33 cellular contexts compared by ENCODE assay signal in the genomic region with DNA sequence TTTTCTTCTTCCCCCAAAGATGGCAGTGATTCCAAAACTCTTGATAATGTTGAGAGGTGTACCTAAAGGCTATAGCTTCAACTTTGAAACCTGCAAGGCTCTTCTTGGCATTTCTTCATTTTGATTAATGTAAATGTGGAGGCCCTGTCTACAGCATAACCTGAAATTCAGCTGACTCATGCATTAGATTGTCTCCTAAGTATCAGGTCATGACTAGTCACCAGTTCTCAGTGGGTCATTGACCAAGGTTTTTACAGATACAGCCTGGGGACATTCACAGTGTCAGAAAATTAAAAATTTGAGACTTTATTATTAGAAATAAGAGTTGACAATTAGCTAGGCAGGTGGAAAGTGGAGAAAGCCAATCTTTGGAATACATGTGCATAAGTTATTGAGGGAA. TPM values are rescaled to one million over a fixed set of nuclear protein-coding genes. Genes with fewer than 3 reads are reported as not detected.
"Had no signal": no experiment of that assay in that cellular context is flagged by ENCODE, and none has a peak within 500 bp of the region (broad histone marks: within the 10 kb centered on the region; RNA-seq: fewer than 3 reads in every experiment).

No MANE protein-coding gene starts in this region.

- FAIRE-seq: astrocyte had no signal

- H3K36me3 Mint-ChIP-seq: activated CD4-positive, alpha-beta memory T cell treated with anti-CD3 and anti-CD28 coated beads for 36 hours; activated naive CD4-positive, alpha-beta T cell treated with anti-CD3 and anti-CD28 coated beads, Interleukin-2, amount 50 U/mL, for 72 hours had no signal

- H3K9me3 ChIP-seq: adrenal gland, body of pancreas had no signal

- H3K36me3 ChIP-seq: adrenal gland had no signal

- H3K9me3 Mint-ChIP-seq: activated B cell treated with CpG ODN at 0.5 μM for 24 hours; activated CD4-positive, alpha-beta memory T cell treated with anti-CD3 and anti-CD28 coated beads for 36 hours; activated naive CD4-positive, alpha-beta T cell treated with anti-CD3 and anti-CD28 coated beads for 36 hours; activated T-cell treated with anti-CD3 and anti-CD28 coated beads, Interleukin-2, amount 50 U/mL, for 4 hours; activated T-helper 1 cell treated with anti-CD3 and anti-CD28 coated beads, Interleukin-12 subunit alpha, Interleukin-12 subunit beta, Interleukin-2, Interleukin-4 antibody, amounts not matched to agents 30 ng/mL and 10 ng/mL and 1 ng/mL, durations not matched to agents 14 hours and 24 hours and 36 hours had no signal

- H3K27me3 Mint-ChIP-seq: activated B cell treated with CpG ODN at 0.5 μM for 24 hours; activated CD4-positive, alpha-beta memory T cell treated with anti-CD3 and anti-CD28 coated beads for 36 hours had no signal

- H3K4me1 Mint-ChIP-seq: activated B cell treated with CpG ODN at 0.5 μM for 24 hours had no signal

- H3K27me3 ChIP-seq: adrenal gland, body of pancreas had no signal

- H3K4me3 ChIP-seq: adrenal gland, body of pancreas, PC-9 had no signal

- H3K4me3 Mint-ChIP-seq: activated B cell treated with CpG ODN at 0.5 μM for 24 hours; activated CD4-positive, alpha-beta memory T cell treated with anti-CD3 and anti-CD28 coated beads for 36 hours; activated naive CD4-positive, alpha-beta T cell treated with anti-CD3 and anti-CD28 coated beads for 36 hours; activated T-cell treated with anti-CD3 and anti-CD28 coated beads, Interleukin-2, amount 50 U/mL, for 4 hours; activated T-helper 1 cell treated with anti-CD3 and anti-CD28 coated beads, Interleukin-12 subunit alpha, Interleukin-12 subunit beta, Interleukin-2, Interleukin-4 antibody, amounts not matched to agents 30 ng/mL and 10 ng/mL and 1 ng/mL, durations not matched to agents 14 hours and 24 hours and 36 hours had no signal

- ATAC-seq: activated naive CD4-positive, alpha-beta T cell treated with anti-CD3 and anti-CD28 coated beads, Interleukin-2, amount 50 U/mL, for 72 hours; activated T-cell treated with anti-CD3 and anti-CD28 coated beads, Interleukin-2, amount 50 U/mL, for 4 hours; body of pancreas had no signal

- H3K4me1 ChIP-seq: adrenal gland, body of pancreas had no signal

- H2AFZ ChIP-seq: PC-9 had no signal

- H3K27ac ChIP-seq: adrenal gland, body of pancreas, PC-9, VCaP had no signal

- DNase-seq: activated B cell treated with CpG ODN at 0.5 μM for 24 hours; activated CD4-positive, alpha-beta memory T cell treated with anti-CD3 and anti-CD28 coated beads for 36 hours; activated CD4-positive, alpha-beta T cell treated with anti-CD3 and anti-CD28 coated beads for 4 hours; activated CD4-positive, alpha-beta T cell treated with anti-CD3 and anti-CD28 coated beads, Interleukin-2, amount 50 U/mL, for 1 hour; activated CD4-positive, CD25-positive, alpha-beta regulatory T cell treated with anti-CD3 and anti-CD28 coated beads, Interleukin-2, amount 50 U/mL, for 72 hours; activated CD8-positive, alpha-beta memory T cell treated with anti-CD3 and anti-CD28 coated beads, Interleukin-2, amount 50 U/mL, for 4 hours; activated gamma-delta T cell treated with Interleukin-2 at 50 U/mL for 16 hours; activated naive CD4-positive, alpha-beta T cell treated with anti-CD3 and anti-CD28 coated beads for 36 hours; activated T-cell treated with anti-CD3 and anti-CD28 coated beads for 4 hours; activated T-cell treated with anti-CD3 and anti-CD28 coated beads, Interleukin-2, amount 50 U/mL, for 4 hours; adrenal gland; body of pancreas; central memory CD4-positive, alpha-beta T cell; Karpas-422; KBM-7; NCI-H1105; NCI-H1417 treated with DMSO at 0.1 percent for 48 hours; NCI-H1694; NCI-H2029; NCI-H345; NCI-H524 treated with DMSO at 0.1 percent for 48 hours; PC-9; Right ventricle myocardium superior; SW 1271; T-helper 1 cell; T-helper 2 cell; T-helper 9 cell had no signal

- H3K27ac Mint-ChIP-seq: activated B cell treated with CpG ODN at 0.5 μM for 24 hours; activated CD4-positive, alpha-beta memory T cell treated with anti-CD3 and anti-CD28 coated beads for 36 hours; activated naive CD4-positive, alpha-beta T cell treated with anti-CD3 and anti-CD28 coated beads for 36 hours; activated naive CD4-positive, alpha-beta T cell treated with anti-CD3 and anti-CD28 coated beads, Interleukin-2, amount 50 U/mL, for 72 hours; activated T-helper 1 cell treated with anti-CD3 and anti-CD28 coated beads, Interleukin-12 subunit alpha, Interleukin-12 subunit beta, Interleukin-2, Interleukin-4 antibody, amounts not matched to agents 30 ng/mL and 10 ng/mL and 1 ng/mL, durations not matched to agents 14 hours and 24 hours and 36 hours had no signal

- H3K4me2 ChIP-seq: PC-9 had no signal

RNA-seq across cellular contexts. Expression of gene COL6A5, which starts 44.6 kb away (rescaled TPM):
- total RNA-seq: activated B cell treated with CpG ODN at 0.5 μM for 24 hours; activated CD4-positive, alpha-beta memory T cell treated with anti-CD3 and anti-CD28 coated beads for 36 hours; activated naive CD4-positive, alpha-beta T cell treated with anti-CD3 and anti-CD28 coated beads for 36 hours; activated naive CD4-positive, alpha-beta T cell treated with anti-CD3 and anti-CD28 coated beads, Interleukin-2, amount 50 U/mL, for 72 hours; activated T-cell treated with anti-CD3 and anti-CD28 coated beads, Interleukin-2, amount 50 U/mL, for 4 hours; body of pancreas; MCF 10A; NCI-H460; PC-9; Right ventricle myocardium superior had no signal
- polyA plus RNA-seq: adrenal gland had no signal
